In genomic region chr11:6431861-6432260, GRCh38 we compare ENCODE assay signal across 15 cellular contexts. TPM values are rescaled to one million over a fixed set of nuclear protein-coding genes. Genes with fewer than 3 reads are reported as not detected.
DNase-seq lines count a peak whose midpoint lies in the region; ATAC-seq and TF ChIP-seq lines count a peak whose summit lies in the region.
"Had no signal": no experiment of that assay in that cellular context is flagged by ENCODE, and none has a peak within 500 bp of the region (broad histone marks: within the 10 kb centered on the region; RNA-seq: fewer than 3 reads in every experiment).

No MANE protein-coding gene starts in this region.

- peak; percentile 11 for DNase-seq in DMS53 (lab: John Stamatoyannopoulos, UW)
- DNase-seq in DMS53 treated with DMSO at 0.1 percent for 48 hours (lab: John Stamatoyannopoulos, UW; ENCODE audit: unreplicated experiment) = no peak
- peak; percentile 92 for DNase-seq in RWPE2 (ENCODE audit: low spot score)
- DNase-seq in fibroblast of the conjunctiva (ENCODE audit: low read depth) = peak; percentile 46
- DNase-seq in GM10266 (ENCODE audit: extremely low spot score) = no peak
- no peak for DNase-seq in activated gamma-delta T cell treated with Interleukin-2 at 50 U/mL for 16 hours
- no peak for DNase-seq in AML-193 (lab: John Stamatoyannopoulos, UW)
- no peak for DNase-seq in H7
- DNase-seq: body of pancreas, DMS79 treated with DMSO at 0.1 percent for 48 hours, NCI-H1092, NCI-H524, SHP77 had no signal

- no peaks in the 10 kb centered on the region for H3K36me3 ChIP-seq in RWPE2 (ENCODE audit: low read depth)
- no peaks in the 10 kb centered on the region for H3K36me3 ChIP-seq in H7 (replicated peaks; ENCODE audit: control insufficient read depth, insufficient read depth, low read length)

- H3K27me3 ChIP-seq in RWPE2 (ENCODE audit: insufficient read depth, poor library complexity, severe bottlenecking) = no peaks in the 10 kb centered on the region
- H3K27me3 ChIP-seq in H7 (ENCODE audit: control insufficient read depth, insufficient read depth, low read length) = no peaks in the 10 kb centered on the region; the same call in 1 of the 2 replicates
- H3K27me3 ChIP-seq: body of pancreas, right lobe of liver had no signal

- H3K4me3 ChIP-seq in RWPE2 (ENCODE audit: severe bottlenecking) (no peak overlapping the region), H7 (ENCODE audit: insufficient read depth, low read depth, low read length) (no peak overlapping the region)
- H3K4me3 ChIP-seq: body of pancreas, right lobe of liver had no signal

- H3K4me1 ChIP-seq in RWPE2 (ENCODE audit: insufficient read depth, poor library complexity, severe bottlenecking) = peaks cover 4% of the 10 kb centered on the region
- H3K4me1 ChIP-seq: body of pancreas had no signal

- peak overlapping the region; percentile 26 for H3K27ac ChIP-seq in RWPE2 (ENCODE audit: poor library complexity, severe bottlenecking)
- H3K27ac ChIP-seq: 22Rv1, body of pancreas had no signal

- H3K9me3 ChIP-seq in RWPE2 (ENCODE audit: severe bottlenecking) = no peaks in the 10 kb centered on the region
- H3K9me3 ChIP-seq: body of pancreas, right lobe of liver had no signal

- TF ChIP-seq CTCF in RWPE2 (IDR thresholded peaks at IDR 0.05; ENCODE audit: poor library complexity, severe bottlenecking) (no peak), GM10266 (IDR thresholded peaks at IDR 0.05; ENCODE audit: control insufficient read depth, insufficient read depth, low read depth, missing control alignments) (no peak)

- peak; percentile 97 for ATAC-seq in RWPE2 (ENCODE audit: low read depth)
- ATAC-seq: body of pancreas had no signal

RNA-seq across cellular contexts. Expression of gene HPX, which starts 8.9 kb away (rescaled TPM):
- total RNA-seq in H7 (2014; rRNA removed; shearing (Covaris generic)) = 3.2 TPM in 1 of 2 replicates, not detected in the other

RNA-seq across cellular contexts. Expression of gene APBB1, which starts 13.0 kb away (rescaled TPM):
- total RNA-seq in H7 (2014; rRNA removed; shearing (Covaris generic)) = 42.5 and 57.2 TPM in 2 replicates

RNA-seq across cellular contexts. Expression of gene SMPD1, which starts 41.6 kb away (rescaled TPM):
- 6.2 and 13.3 TPM in 2 replicates for total RNA-seq in H7 (2014; rRNA removed; shearing (Covaris generic))

RNA-seq across cellular contexts. Expression of gene TRIM3, which starts 41.9 kb away (rescaled TPM):
- 18.3 and 24.9 TPM in 2 replicates for total RNA-seq in H7 (2014; rRNA removed; shearing (Covaris generic))

RNA-seq across cellular contexts. Expression of gene ARFIP2, which starts 49.3 kb away (rescaled TPM):
- 56.0 and 57.1 TPM in 2 replicates for total RNA-seq in H7 (2014; rRNA removed; shearing (Covaris generic))

Comparison
In these comparisons a context has a peak if more than half of its experiments do, and no peak if none do; other contexts are left out.
1. DNase-seq: peak in DMS53 (single experiment), RWPE2 (single experiment) and fibroblast of the conjunctiva (single experiment); none in DMS53 treated with DMSO at 0.1 percent for 48 hours (single experiment), GM10266 (single experiment), activated gamma-delta T cell treated with Interleukin-2 at 50 U/mL for 16 hours (single experiment), AML-193 (0 of 2) and H7 (single experiment).